25 cellular contexts compared by ENCODE assay signal in genomic region chr13:107884564-107884963, GRCh38.
DNase-seq lines count a peak whose midpoint lies in the region; ATAC-seq, FAIRE-seq and TF ChIP-seq lines count a peak whose summit lies in the region.
"Had no signal": no experiment of that assay in that cellular context is flagged by ENCODE, and none has a peak within 500 bp of the region (broad histone marks: within the 10 kb centered on the region; RNA-seq: fewer than 3 reads in every experiment).

No MANE protein-coding gene starts in this region.

- H3K4me3 ChIP-seq in IMR-90 (ENCODE audit: insufficient read depth, low read depth, low read length), result no peak overlapping the region
- H3K4me3 ChIP-seq in astrocyte (ENCODE audit: insufficient read depth, low read depth, low read length), result no peak overlapping the region
- no peak overlapping the region for H3K4me3 ChIP-seq in mesenchymal stem cell (ENCODE audit: insufficient read depth in 1 of 2, low read depth in 1 of 2, low read length in 2 of 2)
- H3K4me3 ChIP-seq: A549; BLaER1 treated with 17β-estradiol and CSF1 and Interleukin-3, amounts not matched to agents 10 nM and 100 nM; GM12878 had no signal

- H3K4me2 ChIP-seq in IMR-90 (ENCODE audit: low read depth, low read length) (no peak overlapping the region), astrocyte (ENCODE audit: low read length) (no peak overlapping the region), mesenchymal stem cell (ENCODE audit: low read length, poor library complexity, severe bottlenecking) (no peak overlapping the region)
- H3K4me2 ChIP-seq: A549; BLaER1 treated with 17β-estradiol and CSF1 and Interleukin-3, amounts not matched to agents 10 nM and 100 nM had no signal

- H3K36me3 ChIP-seq in IMR-90 (ENCODE audit: control insufficient read depth, insufficient read depth, low read length), result no peaks in the 10 kb centered on the region
- H3K36me3 ChIP-seq in astrocyte (ENCODE audit: insufficient read depth, low read length), result no peaks in the 10 kb centered on the region
- no peaks in the 10 kb centered on the region for H3K36me3 ChIP-seq in mesenchymal stem cell (ENCODE audit: control insufficient read depth in 1 of 2, insufficient read depth in 2 of 2, low read depth in 1 of 2, low read length in 2 of 2)
- H3K36me3 ChIP-seq: BLaER1 treated with 17β-estradiol and CSF1 and Interleukin-3, amounts not matched to agents 10 nM and 100 nM had no signal

- H2BK5ac ChIP-seq in IMR-90 (ENCODE audit: low read depth, low read length, poor library complexity, severe bottlenecking) (peak overlapping the region; percentile 96), mesenchymal stem cell (ENCODE audit: low read depth, low read length, poor library complexity, severe bottlenecking) (no peak overlapping the region)

- FAIRE-seq in astrocyte (lab: Jason Lieb, UNC), result no peak
- FAIRE-seq: A549, D721Med, GM12878, GM12892, GM18507 had no signal

- TF ChIP-seq CTCF in IMR-90 (conservative IDR thresholded peaks at IDR 0.05; ENCODE audit: low read depth, low read length) (no peak), astrocyte (IDR thresholded peaks at IDR 0.05; ENCODE audit: insufficient read depth, low read depth, low read length) (no peak)

- DNase-seq in IMR-90, result no peak
- no peak for DNase-seq in astrocyte (ENCODE audit: low read depth)
- DNase-seq in mesenchymal stem cell, result no peak
- DNase-seq in iPS-NIHi11 (ENCODE audit: low spot score), result no peak
- no peak for DNase-seq in DMS153 (lab: John Stamatoyannopoulos, UW)
- no peak for DNase-seq in UCSD-AML1 (lab: John Stamatoyannopoulos, UW; ENCODE audit: unreplicated experiment)
- DNase-seq: AML-193; Caco-2; Calu3; CD4-positive, alpha-beta T cell; CD8-positive, alpha-beta T cell; DMS53; DMS79; DND-41; EL; GDM1 had no signal

- peak overlapping the region; percentile 89; the same call in 1 of the 2 replicates for H4K5ac ChIP-seq in IMR-90 (ENCODE audit: low read depth, low read length)

- no TSS peak for BruUV-seq in IMR-90 (replicated peaks; lab: Mats Ljungman, UMichigan)

- H3K9me3 ChIP-seq in IMR-90 (ENCODE audit: control insufficient read depth, insufficient read depth, low read length) (no peaks in the 10 kb centered on the region), astrocyte (ENCODE audit: insufficient read depth, low read depth, low read length) (no peaks in the 10 kb centered on the region), mesenchymal stem cell (ENCODE audit: control insufficient read depth, low read length) (no peaks in the 10 kb centered on the region)
- H3K9me3 ChIP-seq: A549, Caco-2 had no signal

- no peak overlapping the region for H2BK12ac ChIP-seq in mesenchymal stem cell (ENCODE audit: low read length in 2 of 2)

- H3K36me3 Mint-ChIP-seq in astrocyte (ENCODE audit: low read depth, unreplicated experiment), result no peaks in the 10 kb centered on the region
- H3K36me3 Mint-ChIP-seq: CD8-positive, alpha-beta T cell had no signal

- H2BK120ac ChIP-seq in IMR-90 (ENCODE audit: low read depth, low read length), result peak overlapping the region; percentile 92
- H2BK120ac ChIP-seq in mesenchymal stem cell (ENCODE audit: low read depth, low read length), result no peak overlapping the region

- peaks cover 5% of the 10 kb centered on the region; the same call in 1 of the 2 replicates for H3K9me1 ChIP-seq in IMR-90 (ENCODE audit: insufficient read depth, low read length)

- H3K79me2 ChIP-seq in astrocyte (ENCODE audit: insufficient read depth, low read length), result no peaks in the 10 kb centered on the region

- peaks cover 5% of the 10 kb centered on the region; the same call in 1 of the 2 replicates for H3K4me1 ChIP-seq in IMR-90 (ENCODE audit: control insufficient read depth, insufficient read depth, low read length)
- no peaks in the 10 kb centered on the region for H3K4me1 ChIP-seq in astrocyte (ENCODE audit: insufficient read depth, low read length)
- no peaks in the 10 kb centered on the region for H3K4me1 ChIP-seq in mesenchymal stem cell (ENCODE audit: control insufficient read depth, insufficient read depth, low read depth, low read length)
- H3K4me1 ChIP-seq: A549, Caco-2 had no signal

- ATAC-seq in IMR-90 (ENCODE audit: low read depth), result no peak
- ATAC-seq: A549; CD8-positive, alpha-beta T cell; GM12878 had no signal

- CTCF ChIA-PET in IMR-90 (lab: Yijun Ruan, JAX), result no interaction called here

- peaks cover 18% of the 10 kb centered on the region for H3K4me1 Mint-ChIP-seq in astrocyte (ENCODE audit: low read depth, unreplicated experiment)
- H3K4me1 Mint-ChIP-seq: B cell had no signal

- H2BK15ac ChIP-seq in IMR-90 (ENCODE audit: low read depth, low read length) (peak overlapping the region; percentile 99; the same call in 2 of the 3 replicates), mesenchymal stem cell (ENCODE audit: low read depth, poor library complexity, severe bottlenecking) (no peak overlapping the region)

- peak overlapping the region; percentile 31 for H2AK9ac ChIP-seq in IMR-90 (replicated peaks; ENCODE audit: low read depth, low read length, poor library complexity)

- H3K23ac ChIP-seq in IMR-90 (ENCODE audit: low read depth, low read length), result peak overlapping the region; percentile 64
- H3K23ac ChIP-seq in mesenchymal stem cell (ENCODE audit: low read length in 2 of 2), result no peak overlapping the region

- H4K20me1 ChIP-seq in IMR-90 (ENCODE audit: insufficient read depth, low read length) (no peaks in the 10 kb centered on the region), astrocyte (ENCODE audit: insufficient read depth, low read length) (no peaks in the 10 kb centered on the region)
- H4K20me1 ChIP-seq: BLaER1 treated with 17β-estradiol and CSF1 and Interleukin-3, amounts not matched to agents 10 nM and 100 nM had no signal

- H3K27ac ChIP-seq in IMR-90 (ENCODE audit: insufficient read depth, low read length), result peak overlapping the region; percentile 33; the same call in 1 of the 2 replicates
- no peak overlapping the region for H3K27ac ChIP-seq in astrocyte (ENCODE audit: low read depth, low read length)
- H3K27ac ChIP-seq in mesenchymal stem cell (ENCODE audit: low read length, poor library complexity, severe bottlenecking), result no peak overlapping the region
- H3K27ac ChIP-seq: 22Rv1; A549; BLaER1 treated with 17β-estradiol and CSF1 and Interleukin-3, amounts not matched to agents 10 nM and 100 nM; C4-2B had no signal

- in situ Hi-C loops in IMR-90 (cut with MboI; ENCODE audit: low sequenced_read_pairs), result no loop called here

- H2AFZ ChIP-seq in IMR-90 (replicated peaks; ENCODE audit: low read length, poor library complexity), result no peak overlapping the region
- no peak overlapping the region for H2AFZ ChIP-seq in astrocyte (ENCODE audit: low read depth, low read length)
- no peak overlapping the region for H2AFZ ChIP-seq in mesenchymal stem cell (ENCODE audit: low read depth, low read length)

- H3K4ac ChIP-seq in IMR-90 (ENCODE audit: low read depth, low read length) (peak overlapping the region; percentile 92), mesenchymal stem cell (ENCODE audit: low read depth in 1 of 2, low read length in 2 of 2) (no peak overlapping the region)

- peaks cover 0 to 10% of the 10 kb centered on the region in 2 experiments; a peak in 2 of 4 replicates for H3K79me1 ChIP-seq in IMR-90 (ENCODE audit: low read depth in 1 of 2, low read length in 2 of 2)
- H3K79me1 ChIP-seq in mesenchymal stem cell (replicated peaks; ENCODE audit: low read length, poor library complexity, severe bottlenecking), result no peaks in the 10 kb centered on the region

- H3K56ac ChIP-seq in IMR-90 (ENCODE audit: extremely low read depth, insufficient read depth, low read length), result no peak overlapping the region

- intact Hi-C loops in IMR-90 (cut with micrococcal nuclease), result no loop called here

- TF ChIP-seq POLR2A in IMR-90 (IDR thresholded peaks at IDR 0.05; ENCODE audit: low read depth, low read length), result no peak

- peak overlapping the region; percentile 54 for H3K27ac Mint-ChIP-seq in astrocyte (ENCODE audit: unreplicated experiment)
- H3K27ac Mint-ChIP-seq: B cell; CD4-positive, alpha-beta T cell; CD8-positive, alpha-beta T cell had no signal

- H3K4me3 Mint-ChIP-seq in astrocyte (ENCODE audit: unreplicated experiment), result no peak overlapping the region
- H3K4me3 Mint-ChIP-seq: B cell; CD4-positive, alpha-beta T cell; CD8-positive, alpha-beta T cell had no signal

- H3K14ac ChIP-seq in IMR-90 (replicated peaks; ENCODE audit: low read depth, low read length), result peak overlapping the region; percentile 79
- H3K14ac ChIP-seq in mesenchymal stem cell (ENCODE audit: low read length in 2 of 2), result no peak overlapping the region

- POLR2A ChIA-PET in IMR-90 (lab: Charles Lee; ENCODE audit: unreplicated experiment), result no interaction called here

- peak overlapping the region; percentile 24 for H4K91ac ChIP-seq in IMR-90 (ENCODE audit: insufficient read depth, low read depth, low read length)
- H4K91ac ChIP-seq in mesenchymal stem cell (ENCODE audit: low read length), result no peak overlapping the region

- H3K27me3 Mint-ChIP-seq in astrocyte (ENCODE audit: low read depth, unreplicated experiment), result no peaks in the 10 kb centered on the region
- H3K27me3 Mint-ChIP-seq: B cell; CD4-positive, alpha-beta T cell had no signal

- TF ChIP-seq RAD21 in IMR-90 (IDR thresholded peaks at IDR 0.05; ENCODE audit: low read length), result no peak

- peak overlapping the region; percentile 93 for H2BK20ac ChIP-seq in IMR-90 (ENCODE audit: low read depth, low read length)

- H3K9ac ChIP-seq in IMR-90 (ENCODE audit: low read depth, low read length) (no peak overlapping the region), astrocyte (ENCODE audit: low read length) (no peak overlapping the region), mesenchymal stem cell (ENCODE audit: low read length) (no peak overlapping the region)
- H3K9ac ChIP-seq: BLaER1 treated with 17β-estradiol and CSF1 and Interleukin-3, amounts not matched to agents 10 nM and 100 nM had no signal

- H2AK5ac ChIP-seq in IMR-90 (ENCODE audit: low read depth, low read length) (peak overlapping the region; percentile 95), mesenchymal stem cell (ENCODE audit: low read length, severe bottlenecking) (peak overlapping the region; percentile 2)

- H4K8ac ChIP-seq in IMR-90 (ENCODE audit: low read depth in 2 of 2, low read length in 2 of 2) (peak overlapping the region; percentile 67 to 73; a peak in 2 of 4 replicates), mesenchymal stem cell (ENCODE audit: low read length) (no peak overlapping the region)

- peak overlapping the region; percentile 85; the same call in 1 of the 2 replicates for H3K18ac ChIP-seq in IMR-90 (ENCODE audit: low read depth, low read length)
- no peak overlapping the region for H3K18ac ChIP-seq in mesenchymal stem cell (ENCODE audit: low read depth in 1 of 2, low read length in 2 of 2)

- H3K27me3 ChIP-seq in IMR-90 (ENCODE audit: control insufficient read depth, insufficient read depth, low read length) (no peaks in the 10 kb centered on the region), astrocyte (ENCODE audit: insufficient read depth, low read length) (no peaks in the 10 kb centered on the region), mesenchymal stem cell (ENCODE audit: control insufficient read depth in 1 of 2, insufficient read depth in 1 of 2, low read length in 2 of 2) (no peaks in the 10 kb centered on the region)
- H3K27me3 ChIP-seq: BLaER1 treated with 17β-estradiol and CSF1 and Interleukin-3, amounts not matched to agents 10 nM and 100 nM had no signal

- dilution Hi-C loops in IMR-90 (cut with HindIII; ENCODE audit: low sequenced_read_pairs, unreplicated experiment), result no loop called here

- peaks cover 4% of the 10 kb centered on the region for H3K9me3 Mint-ChIP-seq in astrocyte (ENCODE audit: unreplicated experiment)
